In genomic region chr7:91375378-91375777, GRCh38 we compare ENCODE assay signal across 27 cellular contexts.
"Had no signal": no experiment of that assay in that cellular context is flagged by ENCODE, and none has a peak within 500 bp of the region (broad histone marks: within the 10 kb centered on the region; RNA-seq: fewer than 3 reads in every experiment).

No MANE protein-coding gene starts in this region.

- H3K4me1 Mint-ChIP-seq: activated naive CD4-positive, alpha-beta T cell treated with anti-CD3 and anti-CD28 coated beads, Interleukin-2, amount 10 ng/mL, durations not matched to agents 7 days and 5 days; activated naive CD8-positive, alpha-beta T cell treated with anti-CD3 and anti-CD28 coated beads for 36 hours had no signal

- H3K36me3 ChIP-seq: SJCRH30 had no signal

- H3K36me3 Mint-ChIP-seq: activated naive CD4-positive, alpha-beta T cell treated with anti-CD3 and anti-CD28 coated beads, Interleukin-2, amount 10 ng/mL, durations not matched to agents 7 days and 5 days; activated naive CD8-positive, alpha-beta T cell treated with anti-CD3 and anti-CD28 coated beads for 36 hours had no signal

- H3K9me2 ChIP-seq: SK-N-SH had no signal

- H3K4me3 Mint-ChIP-seq: activated CD8-positive, alpha-beta T cell treated with anti-CD3 and anti-CD28 coated beads for 36 hours; activated naive CD4-positive, alpha-beta T cell treated with anti-CD3 and anti-CD28 coated beads, Interleukin-2, amount 10 ng/mL, durations not matched to agents 7 days and 5 days; activated naive CD8-positive, alpha-beta T cell treated with anti-CD3 and anti-CD28 coated beads for 36 hours; activated T-cell treated with anti-CD3 and anti-CD28 coated beads, Interleukin-2, amount 50 U/mL, for 72 hours had no signal

- H3K9ac ChIP-seq: KMS-11, SK-N-SH had no signal

- H3K27ac Mint-ChIP-seq: activated CD8-positive, alpha-beta T cell treated with anti-CD3 and anti-CD28 coated beads for 36 hours; activated naive CD4-positive, alpha-beta T cell treated with anti-CD3 and anti-CD28 coated beads, Interleukin-2, amount 10 ng/mL, durations not matched to agents 7 days and 5 days; activated naive CD8-positive, alpha-beta T cell treated with anti-CD3 and anti-CD28 coated beads for 36 hours; activated T-cell treated with anti-CD3 and anti-CD28 coated beads, Interleukin-2, amount 50 U/mL, for 72 hours; activated T-helper 2 cell treated with anti-CD3 and anti-CD28 coated beads, Interferon-gamma antibody, Interleukin-2, Interleukin-4, amounts not matched to agents 10 μg/mL and 5 μg/mL and 100 μg/mL, durations not matched to agents 14 hours and 24 hours and 36 hours had no signal

- H3K4me1 ChIP-seq: SJCRH30 had no signal

- H3K27me3 ChIP-seq: SJCRH30 had no signal

- H3K27ac ChIP-seq: KMS-11, SJCRH30, VCaP had no signal

- H3K27me3 Mint-ChIP-seq: activated CD8-positive, alpha-beta T cell treated with anti-CD3 and anti-CD28 coated beads for 36 hours; activated naive CD4-positive, alpha-beta T cell treated with anti-CD3 and anti-CD28 coated beads, Interleukin-2, amount 10 ng/mL, durations not matched to agents 7 days and 5 days; activated naive CD8-positive, alpha-beta T cell treated with anti-CD3 and anti-CD28 coated beads for 36 hours had no signal

- DNase-seq: activated CD4-positive, alpha-beta T cell treated with anti-CD3 and anti-CD28 coated beads for 4 hours; activated CD8-positive, alpha-beta memory T cell treated with anti-CD3 and anti-CD28 coated beads, Interleukin-2, amount 50 U/mL, for 4 hours; activated CD8-positive, alpha-beta T cell treated with anti-CD3 and anti-CD28 coated beads for 36 hours; activated gamma-delta T cell treated with Interleukin-2 at 50 U/mL for 16 hours; activated naive CD4-positive, alpha-beta T cell treated with anti-CD3 and anti-CD28 coated beads, Interleukin-2, amount 10 ng/mL, durations not matched to agents 7 days and 5 days; activated naive CD8-positive, alpha-beta T cell treated with anti-CD3 and anti-CD28 coated beads for 36 hours; activated T-cell treated with anti-CD3 and anti-CD28 coated beads, Interleukin-2, amount 50 U/mL, for 72 hours; anterior cingulate cortex; NCI-H1092; NCI-H1417 treated with DMSO at 0.1 percent for 48 hours; NCI-H1694; NCI-H2029; NCI-H2107; NCI-H2171 treated with DMSO at 0.1 percent for 48 hours; NCI-H226; NCI-H526; NCI-H82; OCI-M1; Right ventricle myocardium superior; RPMI8226; SJCRH30; SK-N-SH; T-helper 1 cell had no signal

- H3K4me3 ChIP-seq: SJCRH30 had no signal

- H3K9me3 Mint-ChIP-seq: activated CD8-positive, alpha-beta T cell treated with anti-CD3 and anti-CD28 coated beads for 36 hours; activated naive CD4-positive, alpha-beta T cell treated with anti-CD3 and anti-CD28 coated beads, Interleukin-2, amount 10 ng/mL, durations not matched to agents 7 days and 5 days; activated naive CD8-positive, alpha-beta T cell treated with anti-CD3 and anti-CD28 coated beads for 36 hours; activated T-helper 2 cell treated with anti-CD3 and anti-CD28 coated beads, Interferon-gamma antibody, Interleukin-2, Interleukin-4, amounts not matched to agents 10 μg/mL and 5 μg/mL and 100 μg/mL, durations not matched to agents 14 hours and 24 hours and 36 hours had no signal

- H3K9me3 ChIP-seq: SJCRH30, SK-N-SH had no signal

- H3K4me2 ChIP-seq: KMS-11, SK-N-SH had no signal

- ATAC-seq: activated CD8-positive, alpha-beta T cell treated with anti-CD3 and anti-CD28 coated beads for 36 hours; activated T-cell treated with anti-CD3 and anti-CD28 coated beads, Interleukin-2, amount 50 U/mL, for 72 hours; Panc1 had no signal
